9 cellular contexts compared by ENCODE assay signal in the genomic region with DNA sequence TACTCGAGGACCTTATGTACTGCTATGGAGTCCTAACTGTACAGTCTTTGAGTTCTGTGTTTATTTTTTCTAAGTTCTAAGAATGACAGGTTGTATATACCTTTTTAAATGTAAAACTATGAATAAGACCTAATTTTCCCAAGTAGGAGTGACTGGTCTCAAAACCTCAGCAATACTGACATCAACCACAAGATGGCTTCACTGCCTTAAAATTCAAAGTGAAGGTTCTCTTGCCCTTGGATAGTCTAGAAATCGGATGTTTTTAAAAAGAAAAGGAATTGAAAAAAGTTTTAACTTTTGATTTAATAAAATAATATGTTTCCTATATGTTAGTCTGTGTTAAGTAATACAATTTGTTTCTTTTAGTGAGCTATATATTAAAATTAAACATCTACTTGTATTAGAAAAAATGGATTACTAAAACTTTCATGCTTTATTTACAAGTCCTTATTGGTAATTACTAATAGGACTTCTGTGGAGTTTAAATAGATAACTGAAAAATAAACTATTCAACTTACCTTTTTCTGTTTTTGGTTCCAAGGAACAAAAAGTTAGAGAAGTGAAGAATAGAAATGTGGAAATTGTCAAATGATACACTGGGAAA. TPM values are rescaled to one million over a fixed set of nuclear protein-coding genes. Genes with fewer than 3 reads are reported as not detected.
DNase-seq lines count a peak whose midpoint lies in the region; ATAC-seq and TF ChIP-seq lines count a peak whose summit lies in the region.
"Had no signal": no experiment of that assay in that cellular context is flagged by ENCODE, and none has a peak within 500 bp of the region (broad histone marks: within the 10 kb centered on the region; RNA-seq: fewer than 3 reads in every experiment).

No MANE protein-coding gene starts in this region.

- H3K4me3 ChIP-seq in HFF-Myc (replicated peaks; ENCODE audit: low read depth, low read length), result no peak overlapping the region
- no peak overlapping the region for H3K4me3 ChIP-seq in suprapubic skin

- no peaks in the 10 kb centered on the region for H3K9me3 Mint-ChIP-seq in activated CD8-positive, alpha-beta T cell treated with anti-CD3 and anti-CD28 coated beads, Interleukin-2, amount 10 ng/mL, durations not matched to agents 7 days and 5 days (ENCODE audit: insufficient read depth)
- H3K9me3 Mint-ChIP-seq: stimulated activated naive CD8-positive, alpha-beta T cell treated with anti-CD3 and anti-CD28 coated beads, Interleukin-15, Interleukin-2, amounts not matched to agents 100 ng/mL and 50 ng/mL, for 24 hours had no signal

- H3K4me3 Mint-ChIP-seq in activated CD8-positive, alpha-beta T cell treated with anti-CD3 and anti-CD28 coated beads, Interleukin-2, amount 10 ng/mL, durations not matched to agents 7 days and 5 days, result no peak overlapping the region
- H3K4me3 Mint-ChIP-seq: stimulated activated naive CD8-positive, alpha-beta T cell treated with anti-CD3 and anti-CD28 coated beads, Interleukin-15, Interleukin-2, amounts not matched to agents 100 ng/mL and 50 ng/mL, for 24 hours had no signal

- no peak for ATAC-seq in activated CD8-positive, alpha-beta T cell treated with anti-CD3 and anti-CD28 coated beads, Interleukin-2, amount 10 ng/mL, durations not matched to agents 7 days and 5 days

- WGBS in suprapubic skin, result 42% methylated on average over 2 of the region's 2 CpGs

- H3K4me1 ChIP-seq in suprapubic skin, result no peaks in the 10 kb centered on the region

- DNase-seq in stimulated activated CD4-positive, alpha-beta T cell treated with anti-CD3 and anti-CD28 coated beads, Interleukin-4, amount 100 ng/mL, for 24 hours, result peak; percentile 9
- no peak for DNase-seq in stimulated activated CD4-positive, alpha-beta T cell treated with anti-CD3 and anti-CD28 coated beads, Interleukin-12 subunit alpha, Interleukin-12 subunit beta, amount 100 ng/mL, for 4 hours
- DNase-seq in HFF-Myc (ENCODE audit: extremely low read depth, low read depth) (peak; percentile 32), NCI-H1105 treated with DMSO at 0.1 percent for 48 hours (lab: John Stamatoyannopoulos, UW) (peak; percentile 70), hepatic stellate cell (ENCODE audit: low spot score) (peak; percentile 19), suprapubic skin (ENCODE audit: low spot score in 2 of 2) (no peak), cerebellar nuclear complex (lab: John Stamatoyannopoulos, UW) (no peak)
- peak; percentile 39 for DNase-seq in activated CD8-positive, alpha-beta T cell treated with anti-CD3 and anti-CD28 coated beads, Interleukin-2, amount 10 ng/mL, durations not matched to agents 7 days and 5 days

- H3K4me1 Mint-ChIP-seq in activated CD8-positive, alpha-beta T cell treated with anti-CD3 and anti-CD28 coated beads, Interleukin-2, amount 10 ng/mL, durations not matched to agents 7 days and 5 days (ENCODE audit: low read depth), result no peaks in the 10 kb centered on the region

- POLR2A ChIA-PET in activated CD8-positive, alpha-beta T cell treated with anti-CD3 and anti-CD28 coated beads, Interleukin-2, amount 10 ng/mL, durations not matched to agents 7 days and 5 days (lab: Charles Lee), result no interaction called here

- CTCF ChIA-PET in activated CD8-positive, alpha-beta T cell treated with anti-CD3 and anti-CD28 coated beads, Interleukin-2, amount 10 ng/mL, durations not matched to agents 7 days and 5 days (lab: Charles Lee), result interaction anchor here (0.8 to 1.3 kb wide), 7 partner anchors 10 to 628 kb away, joined by 3 to 7 read pairs (median 3); no protein-coding TSS in a partner anchor

- H3K27ac ChIP-seq in suprapubic skin, result no peak overlapping the region

- no peaks in the 10 kb centered on the region for H3K27me3 ChIP-seq in suprapubic skin

- no peak for TF ChIP-seq EP300 in suprapubic skin (IDR thresholded peaks at IDR 0.05)

- no peak overlapping the region for H3K27ac Mint-ChIP-seq in activated CD8-positive, alpha-beta T cell treated with anti-CD3 and anti-CD28 coated beads, Interleukin-2, amount 10 ng/mL, durations not matched to agents 7 days and 5 days
- H3K27ac Mint-ChIP-seq: stimulated activated naive CD8-positive, alpha-beta T cell treated with anti-CD3 and anti-CD28 coated beads, Interleukin-15, Interleukin-2, amounts not matched to agents 100 ng/mL and 50 ng/mL, for 24 hours had no signal

- no peaks in the 10 kb centered on the region for H3K36me3 ChIP-seq in suprapubic skin

- H3K36me3 Mint-ChIP-seq in activated CD8-positive, alpha-beta T cell treated with anti-CD3 and anti-CD28 coated beads, Interleukin-2, amount 10 ng/mL, durations not matched to agents 7 days and 5 days (ENCODE audit: low read depth), result no peaks in the 10 kb centered on the region

- H3K9me3 ChIP-seq in suprapubic skin, result no peaks in the 10 kb centered on the region

- H3K27me3 Mint-ChIP-seq in activated CD8-positive, alpha-beta T cell treated with anti-CD3 and anti-CD28 coated beads, Interleukin-2, amount 10 ng/mL, durations not matched to agents 7 days and 5 days (ENCODE audit: low read depth), result no peaks in the 10 kb centered on the region
- H3K27me3 Mint-ChIP-seq: stimulated activated naive CD8-positive, alpha-beta T cell treated with anti-CD3 and anti-CD28 coated beads, Interleukin-15, Interleukin-2, amounts not matched to agents 100 ng/mL and 50 ng/mL, for 24 hours had no signal

- TF ChIP-seq CTCF in HFF-Myc (IDR thresholded peaks at IDR 0.05; ENCODE audit: low read depth, low read length, missing control alignments) (peak; percentile 67), suprapubic skin (IDR thresholded peaks at IDR 0.05) (peak; percentile 65 to 66)

- no peak for TF ChIP-seq POLR2A in suprapubic skin (IDR thresholded peaks at IDR 0.05)

RNA-seq across cellular contexts. Expression of a gene that starts 52.0 kb away (rescaled TPM):
- 10 to 100 TPM; 21.7 to 22.2 TPM for total RNA-seq in activated CD8-positive, alpha-beta T cell treated with anti-CD3 and anti-CD28 coated beads, Interleukin-2, amount 10 ng/mL, durations not matched to agents 7 days and 5 days
- total RNA-seq in suprapubic skin, result 10 to 100 TPM; 17.6 to 42.6 (median 21.7) TPM

Comparison
In these comparisons a context has a peak if more than half of its experiments do, and no peak if none do; other contexts are left out.
1. DNase-seq: peak in stimulated activated CD4-positive, alpha-beta T cell treated with anti-CD3 and anti-CD28 coated beads, Interleukin-4, amount 100 ng/mL, for 24 hours (single experiment), HFF-Myc (single experiment), NCI-H1105 treated with DMSO at 0.1 percent for 48 hours (single experiment), activated CD8-positive, alpha-beta T cell treated with anti-CD3 and anti-CD28 coated beads, Interleukin-2, amount 10 ng/mL, durations not matched to agents 7 days and 5 days (single experiment) and hepatic stellate cell (single experiment); none in stimulated activated CD4-positive, alpha-beta T cell treated with anti-CD3 and anti-CD28 coated beads, Interleukin-12 subunit alpha, Interleukin-12 subunit beta, amount 100 ng/mL, for 4 hours (single experiment), suprapubic skin (0 of 2) and cerebellar nuclear complex (0 of 2).